In genomic region chr15:90316139-90316538, GRCh38 we compare ENCODE assay signal across 22 cellular contexts. TPM values are rescaled to one million over a fixed set of nuclear protein-coding genes. Genes with fewer than 3 reads are reported as not detected.
DNase-seq lines count a peak whose midpoint lies in the region; ATAC-seq, FAIRE-seq and TF ChIP-seq lines count a peak whose summit lies in the region.
"Had no signal": no experiment of that assay in that cellular context is flagged by ENCODE, and none has a peak within 500 bp of the region (broad histone marks: within the 10 kb centered on the region; RNA-seq: fewer than 3 reads in every experiment).

No MANE protein-coding gene starts in this region.

- FAIRE-seq in pancreas (lab: Jason Lieb, UNC), result no peak
- FAIRE-seq: GM12878, small intestine had no signal

- H3K27me3 ChIP-seq in left ventricle myocardium inferior (ENCODE audit: low read depth), result no peaks in the 10 kb centered on the region
- H3K27me3 ChIP-seq in gastroesophageal sphincter, result no peaks in the 10 kb centered on the region
- no peaks in the 10 kb centered on the region for H3K27me3 ChIP-seq in pancreas
- H3K27me3 ChIP-seq in uterus, result no peaks in the 10 kb centered on the region
- H3K27me3 ChIP-seq: cardiac muscle cell, Peyer's patch had no signal

- DNase-seq in left ventricle myocardium inferior (no peak), Right ventricle myocardium inferior (ENCODE audit: missing footprints) (no peak), pancreas (peak in 3 of 6 donors; percentile 35 to 54 (median 46)), uterus (peak in 1 of 2 donors; percentile 55), OCI-M1 (lab: John Stamatoyannopoulos, UW) (no peak)
- DNase-seq in NK-92 treated with Interleukin-12 subunit alpha and Interleukin-12 subunit beta, amount 100 ng/mL, for 24 hours (lab: John Stamatoyannopoulos, UW), result no peak
- DNase-seq: activated B cell treated with CpG ODN at 0.5 μM for 24 hours; activated CD8-positive, alpha-beta memory T cell treated with anti-CD3 and anti-CD28 coated beads, Interleukin-2, amount 50 U/mL, for 4 hours; CD8-positive, alpha-beta memory T cell; glutamatergic neuron; NCI-H1930; NCI-H526 treated with DMSO at 0.1 percent for 48 hours; stimulated activated naive CD4-positive, alpha-beta T cell treated with Interleukin-2 at 50 U/mL for 16 hours; T-helper 1 cell had no signal

- TF ChIP-seq EP300 in gastroesophageal sphincter (IDR thresholded peaks at IDR 0.05), result no peak

- H3K36me3 ChIP-seq in left ventricle myocardium inferior (no peaks in the 10 kb centered on the region), gastroesophageal sphincter (no peaks in the 10 kb centered on the region), pancreas (no peaks in the 10 kb centered on the region), uterus (no peaks in the 10 kb centered on the region)
- H3K36me3 ChIP-seq: cardiac muscle cell, HAP-1, MG63, Peyer's patch had no signal

- intact Hi-C loops in left ventricle myocardium inferior (cut with micrococcal nuclease) (no loop called here), Right ventricle myocardium inferior (cut with DNase I) (no loop called here), pancreas (cut with DNase I) (no loop called here), uterus (cut with DNase I; ENCODE audit: low total_unique reads) (no loop called here)

- peaks cover 23% of the 10 kb centered on the region for H3K4me1 ChIP-seq in left ventricle myocardium inferior
- peaks cover 5 to 31% (median 9%) of the 10 kb centered on the region in 3 donors for H3K4me1 ChIP-seq in gastroesophageal sphincter
- peaks cover 12 to 18% (median 18%) of the 10 kb centered on the region in 3 donors for H3K4me1 ChIP-seq in pancreas
- H3K4me1 ChIP-seq in uterus, result peaks cover 0 to 3% of the 10 kb centered on the region in 2 donors

- H3K27ac ChIP-seq in left ventricle myocardium inferior (replicated peaks) (peak overlapping the region; percentile 75), gastroesophageal sphincter (peak overlapping the region; percentile 52 to 82 (median 72)), pancreas (peak overlapping the region; percentile 29 to 88 (median 74)), uterus (peak overlapping the region; percentile 83 to 93)
- H3K27ac ChIP-seq: cardiac muscle cell had no signal

- no peak for ATAC-seq in Right ventricle myocardium inferior
- no peak for ATAC-seq in gastroesophageal sphincter
- ATAC-seq in pancreas, result peak; percentile 47 to 68 (median 60)
- ATAC-seq in GM21529 (IDR thresholded peaks at IDR 0.05; ENCODE audit: unreplicated experiment), result no peak
- ATAC-seq: GM12878 had no signal

- no peak for TF ChIP-seq POLR2A in gastroesophageal sphincter (IDR thresholded peaks at IDR 0.05)
- TF ChIP-seq POLR2A in uterus (IDR thresholded peaks at IDR 0.05), result no peak

- H3K4me3 ChIP-seq in left ventricle myocardium inferior, result no peak overlapping the region
- no peak overlapping the region for H3K4me3 ChIP-seq in gastroesophageal sphincter
- no peak overlapping the region for H3K4me3 ChIP-seq in pancreas
- no peak overlapping the region for H3K4me3 ChIP-seq in uterus
- H3K4me3 ChIP-seq: cardiac muscle cell, GM12878, HAP-1, MG63, Peyer's patch had no signal

- 17 to 20% methylated on average over 4 of the region's 4 CpGs for WGBS in gastroesophageal sphincter (ENCODE audit: low coverage in 1 of 2), 2 donors
- 16 to 17% methylated on average over 4 of the region's 4 CpGs for WGBS in pancreas, 2 donors

- TF ChIP-seq CTCF in left ventricle myocardium inferior (IDR thresholded peaks at IDR 0.05; ENCODE audit: borderline replicate concordance), result no peak
- TF ChIP-seq CTCF in gastroesophageal sphincter (IDR thresholded peaks at IDR 0.05), result no peak
- TF ChIP-seq CTCF in pancreas (IDR thresholded peaks at IDR 0.05), result no peak
- TF ChIP-seq CTCF in uterus (IDR thresholded peaks at IDR 0.05), result no peak

- H3K9me3 ChIP-seq in left ventricle myocardium inferior (replicated peaks), result no peaks in the 10 kb centered on the region
- H3K9me3 ChIP-seq in gastroesophageal sphincter, result no peaks in the 10 kb centered on the region
- no peaks in the 10 kb centered on the region for H3K9me3 ChIP-seq in pancreas
- H3K9me3 ChIP-seq in uterus, result no peaks in the 10 kb centered on the region
- H3K9me3 ChIP-seq: HAP-1, MG63, Peyer's patch had no signal

RNA-seq across cellular contexts. Expression of gene ZNF774, which starts 35.9 kb away (rescaled TPM):
- total RNA-seq in left ventricle myocardium inferior (4.7 TPM), Right ventricle myocardium inferior (4.6 TPM), gastroesophageal sphincter (10 to 100 TPM in 1 of 4 donors, 1 to 10 TPM in 2, under 1 TPM in 1; 0.78 to 17.2 (median 1.1) TPM), pancreas (1 to 10 TPM; 2.2 to 7.2 (median 4.3) TPM), uterus (1 to 10 TPM in 3 of 4 donors, under 1 TPM in 1; 0.51 to 5.5 (median 3.8) TPM)
- polyA plus RNA-seq in pancreas, result 10 to 100 TPM in 1 of 2 donors, 1 to 10 TPM in 1; 2.3 to 11.9 TPM
- polyA plus RNA-seq: CD8-positive, alpha-beta memory T cell had no signal

RNA-seq across cellular contexts. Expression of gene NGRN, which starts 50.7 kb away (rescaled TPM):
- 120 TPM for total RNA-seq in left ventricle myocardium inferior
- total RNA-seq in Right ventricle myocardium inferior, result 122 TPM
- total RNA-seq in gastroesophageal sphincter, result 100 to 1,000 TPM; 127 to 182 (median 151) TPM
- total RNA-seq in pancreas, result 10 to 100 TPM; 19.3 to 37.7 (median 26.9) TPM
- polyA plus RNA-seq in pancreas, result 10 to 100 TPM; 25.0 to 46.8 TPM
- 100 to 1,000 TPM in 1 of 4 donors, 10 to 100 TPM in 3; 35.6 to 119 (median 69.4) TPM for total RNA-seq in uterus

Comparison
In these comparisons a context has a peak if more than half of its experiments do, and no peak if none do; other contexts are left out.
1. ATAC-seq: peak in pancreas (4 of 4); none in Right ventricle myocardium inferior (single experiment), gastroesophageal sphincter (single experiment) and GM21529 (single experiment).
2. Peak in every context shown above with its lines, with median percentiles within 50 percentile points of each other: H3K27ac ChIP-seq.